1 cellular context compared by ENCODE assay signal in the genomic region with DNA sequence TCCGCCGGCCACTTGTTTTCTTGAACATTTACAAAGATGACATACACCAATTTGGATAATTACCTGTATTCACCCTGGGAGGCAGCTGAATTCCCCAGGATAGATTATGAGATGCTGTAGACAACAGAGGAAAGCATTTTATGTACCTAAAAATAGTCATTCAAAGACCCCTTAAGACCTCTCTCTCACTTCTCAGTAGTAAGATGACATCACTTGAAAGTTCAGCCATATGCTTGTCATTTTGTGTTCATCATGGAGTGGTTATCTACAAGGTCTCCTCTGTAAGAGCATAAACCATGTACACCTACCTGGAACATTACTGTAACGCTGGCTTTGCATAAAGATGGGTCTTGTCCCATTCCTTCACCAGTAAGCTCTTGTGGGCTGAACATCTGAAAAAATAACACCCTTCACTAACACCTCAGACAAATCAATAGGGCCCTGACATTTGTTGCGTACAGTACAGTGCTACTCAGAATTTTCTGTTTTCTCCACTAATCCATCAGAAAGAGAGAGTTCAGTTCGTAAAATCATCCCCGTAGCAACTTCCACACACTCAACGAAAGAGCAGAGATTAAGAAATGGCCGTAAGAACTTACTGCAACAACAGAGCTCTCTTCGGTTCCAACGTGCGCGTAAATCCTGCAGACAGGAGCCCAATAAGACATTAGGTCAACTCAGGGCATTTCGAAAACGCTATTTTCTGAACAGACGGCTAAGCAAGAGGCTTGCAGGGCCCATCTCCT.
TF ChIP-seq lines count a peak whose summit lies in the region.

No MANE protein-coding gene starts in this region.

TF ChIP-seq in HEK293T, 16 proteins besides CTCF, POLR2A, EP300 and RAD21:
- no peak for TF ChIP-seq SUZ12 (IDR thresholded peaks at IDR 0.05)
- no peak for TF ChIP-seq TARDBP (IDR thresholded peaks at IDR 0.05)
- TF ChIP-seq ELF4 (IDR thresholded peaks at IDR 0.05) = no peak
- TF ChIP-seq ZNF384 (IDR thresholded peaks at IDR 0.05) = no peak
- no peak for TF ChIP-seq FOXK2 (IDR thresholded peaks at IDR 0.05)
